Comparison of ENCODE assay signal across 8 cellular contexts in genomic region chr14:20662968-20663731, GRCh38. TPM values are rescaled to one million over a fixed set of nuclear protein-coding genes. Genes with fewer than 3 reads are reported as not detected.
DNase-seq lines count a peak whose midpoint lies in the region; ATAC-seq, FAIRE-seq and TF ChIP-seq lines count a peak whose summit lies in the region.

No MANE protein-coding gene starts in this region.

- CTCF ChIA-PET in WTC11 (lab: Charles Lee), result interaction anchor here (0.6 to 4.2 kb wide), 16 partner anchors 10 to 406 kb away, joined by 3 to 78 read pairs (median 5); partner anchors contain the start of gene RNASE4
- CTCF ChIA-PET in HepG2 (lab: Yijun Ruan, JAX; ENCODE audit: low intra/inter-chr PET ratio, low total read pairs), result interaction anchor here (1.2 to 8.0 kb wide), 5 partner anchors 19 to 193 kb away, joined by 3 to 70 read pairs (median 5); no protein-coding TSS in a partner anchor

- no TSS peak for BruUV-seq in HepG2 (replicated peaks; lab: Mats Ljungman, UMichigan)

- no peak overlapping the region for H3K27ac Mint-ChIP-seq in WTC11
- H3K27ac Mint-ChIP-seq in central memory CD8-positive, alpha-beta T cell (ENCODE audit: low read depth), result peak overlapping the region; percentile 87

- H3K36me3 ChIP-seq in DND-41 (ENCODE audit: insufficient read depth, low read length) (no peaks in the 10 kb centered on the region), HepG2 (replicated peaks in 1 of 2; ENCODE audit: control insufficient read depth in 1 of 2, insufficient read depth in 2 of 2, low read length in 2 of 2) (no peaks in the 10 kb centered on the region)

- peaks cover 51% of the 10 kb centered on the region for H3K27me3 Mint-ChIP-seq in WTC11 (ENCODE audit: low read depth)
- peaks cover 16% of the 10 kb centered on the region for H3K27me3 Mint-ChIP-seq in central memory CD8-positive, alpha-beta T cell

- TF ChIP-seq RAD21 in HepG2 (CRISPR knock-in tag; IDR thresholded peaks at IDR 0.05), result peak; percentile 91

- H3K4me1 Mint-ChIP-seq in WTC11, result peaks cover 10% of the 10 kb centered on the region
- H3K4me1 Mint-ChIP-seq in central memory CD8-positive, alpha-beta T cell, result peaks cover 25% of the 10 kb centered on the region

- H4K20me1 ChIP-seq in DND-41 (ENCODE audit: insufficient read depth, low read length), result no peaks in the 10 kb centered on the region
- H4K20me1 ChIP-seq in HepG2 (ENCODE audit: insufficient read depth, low read length), result no peaks in the 10 kb centered on the region

- peak overlapping the region; percentile 99 for H3K4me3 Mint-ChIP-seq in WTC11
- peak overlapping the region; percentile 82 for H3K4me3 Mint-ChIP-seq in central memory CD8-positive, alpha-beta T cell

- H3K4me1 ChIP-seq in DND-41 (ENCODE audit: insufficient read depth, low read length) (no peaks in the 10 kb centered on the region), HepG2 (ENCODE audit: insufficient read depth, low read length) (peaks cover 84% of the 10 kb centered on the region)

- POLR2A ChIA-PET in WTC11 (lab: Charles Lee), result interaction anchor here (0.7 kb wide), 1 partner anchor 25 kb away, joined by 3 read pairs; no protein-coding TSS in a partner anchor
- POLR2A ChIA-PET in HepG2 (lab: Yijun Ruan, JAX), result interaction anchor here (0.7 to 5.6 kb wide), 5 partner anchors 16 to 32 kb away, joined by 3 to 63 read pairs (median 9); partner anchors contain the start of gene RNASE4

- DNase-seq in DND-41 (peak; percentile 28), M059J (ENCODE audit: low read depth) (peak; percentile 81), WTC11 (ENCODE audit: low spot score) (peak; percentile 94), HepG2 (ENCODE audit: low spot score) (peak; percentile 76), AG20443 (ENCODE audit: low spot score) (no peak)
- DNase-seq in central memory CD8-positive, alpha-beta T cell (ENCODE audit: low spot score in 2 of 2), result peak; percentile 67 to 72
- DNase-seq in stimulated activated CD4-positive, alpha-beta T cell treated with anti-CD3 and anti-CD28 coated beads, Interleukin-4, amount 100 ng/mL, for 4 hours, result peak; percentile 69 to 71

- H3K9me3 Mint-ChIP-seq in WTC11, result no peaks in the 10 kb centered on the region
- no peaks in the 10 kb centered on the region for H3K9me3 Mint-ChIP-seq in central memory CD8-positive, alpha-beta T cell

- peak; percentile 91 for FAIRE-seq in HepG2 (lab: Jason Lieb, UNC)

- no peaks in the 10 kb centered on the region for H3K79me2 ChIP-seq in DND-41 (ENCODE audit: insufficient read depth, low read length)
- no peaks in the 10 kb centered on the region for H3K79me2 ChIP-seq in HepG2 (ENCODE audit: insufficient read depth, low read length)

- intact Hi-C loops in HepG2 (cut with micrococcal nuclease; ENCODE audit: unreplicated experiment), result loop anchor here (1.0 kb wide), 1 partner anchor 28 kb away; no protein-coding TSS in a partner anchor

- 67% methylated on average over 28 of the region's 31 CpGs for WGBS in HepG2 (ENCODE audit: low lambda C conversion rate)

- no peak for TF ChIP-seq POLR2A in HepG2 (IDR thresholded peaks at IDR 0.05; ENCODE audit: insufficient read depth in 1 of 2, low read depth in 2 of 2, low read length in 2 of 2)

- no peak for TF ChIP-seq EP300 in HepG2 (IDR thresholded peaks at IDR 0.05; ENCODE audit: low read depth in 2 of 2, low read length in 2 of 2)
- peak; percentile 37; the same call in 1 of the 2 replicates for TF ChIP-seq EP300 in HepG2 (CRISPR knock-in tag; IDR thresholded peaks at IDR 0.05; ENCODE audit: borderline replicate concordance)

- H3K9ac ChIP-seq in DND-41 (ENCODE audit: low read depth, low read length), result no peak overlapping the region
- H3K9ac ChIP-seq in HepG2 (ENCODE audit: insufficient read depth, low read depth, low read length), result no peak overlapping the region

- no peaks in the 10 kb centered on the region for H3K36me3 Mint-ChIP-seq in WTC11
- peaks cover 7% of the 10 kb centered on the region for H3K36me3 Mint-ChIP-seq in central memory CD8-positive, alpha-beta T cell (ENCODE audit: insufficient read depth)

- H2AFZ ChIP-seq in DND-41 (ENCODE audit: low read depth, low read length), result no peak overlapping the region
- H2AFZ ChIP-seq in HepG2 (ENCODE audit: low read length), result no peak overlapping the region

- H3K27me3 ChIP-seq in DND-41 (ENCODE audit: insufficient read depth, low read length, poor library complexity), result no peaks in the 10 kb centered on the region
- no peaks in the 10 kb centered on the region for H3K27me3 ChIP-seq in HepG2 (ENCODE audit: control insufficient read depth in 1 of 2, insufficient read depth in 2 of 2, low read length in 2 of 2)

- H3K4me3 ChIP-seq in DND-41 (ENCODE audit: low read depth in 1 of 2, low read length in 2 of 2) (no peak overlapping the region), HepG2 (replicated peaks in 1 of 3; ENCODE audit: insufficient read depth in 1 of 3, low read depth in 2 of 3, low read length in 3 of 3) (peak overlapping the region in 1 of 3 experiments; percentile 50; a peak in 1 of 6 replicates)

- no peaks in the 10 kb centered on the region for H3K9me3 ChIP-seq in DND-41 (ENCODE audit: insufficient read depth, low read length, severe bottlenecking)
- H3K9me3 ChIP-seq in HepG2 (ENCODE audit: low read length), result no peaks in the 10 kb centered on the region

- no peak overlapping the region for H3K27ac ChIP-seq in DND-41 (ENCODE audit: low read length)
- H3K27ac ChIP-seq in HepG2 (ENCODE audit: extremely low read length, insufficient read depth, low read length), result no peak overlapping the region

- in situ Hi-C loops in HepG2 (cut with HindIII; ENCODE audit: extremely low pct_ligation_motif_present, low pct_unique_long_range_greater_than_20kb), result no loop called here

- H3K4me2 ChIP-seq in DND-41 (ENCODE audit: insufficient read depth, low read length), result no peak overlapping the region
- H3K4me2 ChIP-seq in HepG2 (ENCODE audit: low read depth, low read length), result peak overlapping the region; percentile 60

- ATAC-seq in DND-41 (ENCODE audit: insufficient read depth, low read depth) (peak; percentile 29; the same call in 1 of the 3 replicates), GM21825 (IDR thresholded peaks at IDR 0.05; ENCODE audit: unreplicated experiment) (peak; percentile 48), WTC11 (peak; percentile 77), HepG2 (peak; percentile 64)
- peak; percentile 85 for ATAC-seq in central memory CD8-positive, alpha-beta T cell (replicated peaks; ENCODE audit: extremely low read depth, poor library complexity, severe bottlenecking)

- TF ChIP-seq CTCF in DND-41 (IDR thresholded peaks at IDR 0.05; ENCODE audit: borderline replicate concordance, extremely low read depth, low read length, poor library complexity, severe bottlenecking) (peak; percentile 55), WTC11 (IDR thresholded peaks at IDR 0.05) (no peak; the same call in 1 of the 2 replicates), HepG2 (CRISPR knock-in tag; IDR thresholded peaks at IDR 0.05) (peak; percentile 88)

RNA-seq across cellular contexts. Expression of gene RNASE4, which starts 21.2 kb away (rescaled TPM):
- 12.1 and 13.3 TPM in 2 replicates for total RNA-seq in M059J (2014; rRNA removed; shearing (Covaris generic))
- total RNA-seq in WTC11 (2021) (1.0 to 2.8 TPM (median 2.4 TPM) in 3 replicates), HepG2 (2016; rRNA removed; fragmentation: Illumina TruSeq; extraction: Trizol) (72.6 and 109 TPM in 2 replicates)
- total RNA-seq in HepG2 (2016; cell fraction: cytosol; rRNA removed; fragmentation: Illumina TruSeq; extraction: Trizol; ENCODE audit: low read depth), result 10.9 and 11.4 TPM in 2 replicates
- total RNA-seq in HepG2 (2016; cell fraction: insoluble cytoplasmic fraction; rRNA removed; fragmentation: Illumina TruSeq; extraction: Trizol), result 67.4 and 98.7 TPM in 2 replicates
- total RNA-seq in HepG2 (2016; cell fraction: membrane; rRNA removed; fragmentation: Illumina TruSeq; extraction: Trizol), result 28.9 and 30.2 TPM in 2 replicates
- 95.6 and 108 TPM in 2 replicates for total RNA-seq in HepG2 (2016; cell fraction: nucleus; rRNA removed; fragmentation: Illumina TruSeq; extraction: Trizol)
- 983 and 1,053 TPM in 2 replicates for polyA plus RNA-seq in HepG2 (2011; rRNA removed)
- 857 and 1,050 TPM in 2 replicates for polyA plus RNA-seq in HepG2 (2011; cell fraction: cytosol; rRNA removed)
- polyA plus RNA-seq in HepG2 (2011; cell fraction: nucleus; rRNA removed), result 311 and 364 TPM in 2 replicates
- 204 and 361 TPM in 2 replicates for polyA plus RNA-seq in HepG2 (2012)
- polyA plus RNA-seq in HepG2 (2016; cell fraction: cytosol; fragmentation: Illumina TruSeq; extraction: Trizol; ENCODE audit: low read depth), result 16.1 and 18.9 TPM in 2 replicates
- polyA plus RNA-seq in HepG2 (2016; cell fraction: insoluble cytoplasmic fraction; fragmentation: Illumina TruSeq; extraction: Trizol; ENCODE audit: low read depth), result 74.2 and 86.3 TPM in 2 replicates
- 32.5 and 32.6 TPM in 2 replicates for polyA plus RNA-seq in HepG2 (2016; cell fraction: membrane; fragmentation: Illumina TruSeq; extraction: Trizol; ENCODE audit: low read depth)
- polyA plus RNA-seq in HepG2 (2016; cell fraction: nucleus; fragmentation: Illumina TruSeq; extraction: Trizol; ENCODE audit: insufficient read depth, low read depth), result 155 and 191 TPM in 2 replicates
- 8.4 and 784 TPM in 2 replicates for polyA minus RNA-seq in HepG2 (2011; rRNA and poly(A)+ RNA removed; ENCODE audit: low replicate concordance)
- 239 and 293 TPM in 2 replicates for polyA minus RNA-seq in HepG2 (2011; cell fraction: cytosol; rRNA and poly(A)+ RNA removed)
- 93.9 and 153 TPM in 2 replicates for polyA minus RNA-seq in HepG2 (2011; cell fraction: nucleus; rRNA and poly(A)+ RNA removed)

RNA-seq across cellular contexts. Expression of gene OR6S1, which starts 21.7 kb away (rescaled TPM):
- total RNA-seq in M059J (2014; rRNA removed; shearing (Covaris generic)), result not detected in 2 replicates
- total RNA-seq in WTC11 (2021) (not detected in 3 replicates), HepG2 (2016; rRNA removed; fragmentation: Illumina TruSeq; extraction: Trizol) (not detected in 2 replicates)
- not detected in 2 replicates for total RNA-seq in HepG2 (2016; cell fraction: cytosol; rRNA removed; fragmentation: Illumina TruSeq; extraction: Trizol; ENCODE audit: low read depth)
- not detected in 2 replicates for total RNA-seq in HepG2 (2016; cell fraction: insoluble cytoplasmic fraction; rRNA removed; fragmentation: Illumina TruSeq; extraction: Trizol)
- not detected in 2 replicates for total RNA-seq in HepG2 (2016; cell fraction: membrane; rRNA removed; fragmentation: Illumina TruSeq; extraction: Trizol)
- not detected in 2 replicates for total RNA-seq in HepG2 (2016; cell fraction: nucleus; rRNA removed; fragmentation: Illumina TruSeq; extraction: Trizol)
- 0.09 TPM in 1 of 2 replicates, not detected in the other for polyA plus RNA-seq in HepG2 (2011; rRNA removed)
- polyA plus RNA-seq in HepG2 (2011; cell fraction: cytosol; rRNA removed), result not detected in 2 replicates
- 0.18 and 0.38 TPM in 2 replicates for polyA plus RNA-seq in HepG2 (2011; cell fraction: nucleus; rRNA removed)
- polyA plus RNA-seq in HepG2 (2012), result not detected in 2 replicates
- polyA plus RNA-seq in HepG2 (2016; cell fraction: cytosol; fragmentation: Illumina TruSeq; extraction: Trizol; ENCODE audit: low read depth), result not detected in 2 replicates
- not detected in 2 replicates for polyA plus RNA-seq in HepG2 (2016; cell fraction: insoluble cytoplasmic fraction; fragmentation: Illumina TruSeq; extraction: Trizol; ENCODE audit: low read depth)
- not detected in 2 replicates for polyA plus RNA-seq in HepG2 (2016; cell fraction: membrane; fragmentation: Illumina TruSeq; extraction: Trizol; ENCODE audit: low read depth)
- polyA plus RNA-seq in HepG2 (2016; cell fraction: nucleus; fragmentation: Illumina TruSeq; extraction: Trizol; ENCODE audit: insufficient read depth, low read depth), result not detected in 2 replicates
- polyA minus RNA-seq in HepG2 (2011; rRNA and poly(A)+ RNA removed; ENCODE audit: low replicate concordance), result 0.26 and 0.50 TPM in 2 replicates
- not detected in 2 replicates for polyA minus RNA-seq in HepG2 (2011; cell fraction: cytosol; rRNA and poly(A)+ RNA removed)
- not detected in 2 replicates for polyA minus RNA-seq in HepG2 (2011; cell fraction: nucleus; rRNA and poly(A)+ RNA removed)

RNA-seq across cellular contexts. Expression of gene ANG, which starts 25.4 kb away (rescaled TPM):
- total RNA-seq in M059J (2014; rRNA removed; shearing (Covaris generic)), result 2.8 and 3.0 TPM in 2 replicates
- total RNA-seq in WTC11 (2021) (4.8 to 5.2 TPM (median 4.9 TPM) in 3 replicates), HepG2 (2016; rRNA removed; fragmentation: Illumina TruSeq; extraction: Trizol) (50.4 and 83.6 TPM in 2 replicates)
- total RNA-seq in HepG2 (2016; cell fraction: cytosol; rRNA removed; fragmentation: Illumina TruSeq; extraction: Trizol; ENCODE audit: low read depth), result 23.2 and 27.0 TPM in 2 replicates
- 48.4 and 82.5 TPM in 2 replicates for total RNA-seq in HepG2 (2016; cell fraction: insoluble cytoplasmic fraction; rRNA removed; fragmentation: Illumina TruSeq; extraction: Trizol)
- total RNA-seq in HepG2 (2016; cell fraction: membrane; rRNA removed; fragmentation: Illumina TruSeq; extraction: Trizol), result 22.2 and 27.0 TPM in 2 replicates
- 69.5 and 76.6 TPM in 2 replicates for total RNA-seq in HepG2 (2016; cell fraction: nucleus; rRNA removed; fragmentation: Illumina TruSeq; extraction: Trizol)
- polyA plus RNA-seq in HepG2 (2011; rRNA removed), result 401 and 507 TPM in 2 replicates
- 420 and 539 TPM in 2 replicates for polyA plus RNA-seq in HepG2 (2011; cell fraction: cytosol; rRNA removed)
- polyA plus RNA-seq in HepG2 (2011; cell fraction: nucleus; rRNA removed), result 150 and 205 TPM in 2 replicates
- polyA plus RNA-seq in HepG2 (2012), result 329 and 401 TPM in 2 replicates
- polyA plus RNA-seq in HepG2 (2016; cell fraction: cytosol; fragmentation: Illumina TruSeq; extraction: Trizol; ENCODE audit: low read depth), result 25.5 and 31.5 TPM in 2 replicates
- polyA plus RNA-seq in HepG2 (2016; cell fraction: insoluble cytoplasmic fraction; fragmentation: Illumina TruSeq; extraction: Trizol; ENCODE audit: low read depth), result 65.2 and 70.4 TPM in 2 replicates
- 23.0 and 26.6 TPM in 2 replicates for polyA plus RNA-seq in HepG2 (2016; cell fraction: membrane; fragmentation: Illumina TruSeq; extraction: Trizol; ENCODE audit: low read depth)
- polyA plus RNA-seq in HepG2 (2016; cell fraction: nucleus; fragmentation: Illumina TruSeq; extraction: Trizol; ENCODE audit: insufficient read depth, low read depth), result 153 and 158 TPM in 2 replicates
- 12.3 and 417 TPM in 2 replicates for polyA minus RNA-seq in HepG2 (2011; rRNA and poly(A)+ RNA removed; ENCODE audit: low replicate concordance)
- polyA minus RNA-seq in HepG2 (2011; cell fraction: cytosol; rRNA and poly(A)+ RNA removed), result 112 and 146 TPM in 2 replicates
- polyA minus RNA-seq in HepG2 (2011; cell fraction: nucleus; rRNA and poly(A)+ RNA removed), result 99.3 and 162 TPM in 2 replicates

Comparison
In these comparisons a context has a peak if more than half of its experiments do, and no peak if none do; other contexts are left out.
1. ATAC-seq: peak in every context shown above with its lines; median percentile 85 in central memory CD8-positive, alpha-beta T cell; 77 in WTC11; 64 in HepG2; 48 in GM21825; 29 in DND-41.